In the genomic region with DNA sequence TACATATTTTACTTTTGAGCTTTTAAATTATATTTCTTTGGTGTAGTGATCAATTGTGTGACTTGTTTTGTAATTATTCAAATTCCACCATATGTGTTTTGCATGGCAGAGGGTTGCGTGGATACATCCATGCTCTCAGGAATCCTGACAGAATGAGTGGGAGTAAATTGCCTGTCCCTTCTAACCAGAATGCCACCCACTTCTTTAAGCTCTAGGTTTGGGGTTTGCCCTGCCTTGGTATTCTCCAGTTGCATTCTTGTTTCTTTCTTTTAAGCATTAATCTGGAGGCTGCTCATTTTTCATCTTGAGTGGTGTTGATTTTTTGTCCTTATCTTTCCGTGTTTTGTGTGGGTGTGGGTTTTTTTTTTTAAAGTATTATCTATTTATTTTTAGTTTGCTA, we compare ENCODE assay signal across 12 cellular contexts.
"Had no signal": no experiment of that assay in that cellular context is flagged by ENCODE, and none has a peak within 500 bp of the region (broad histone marks: within the 10 kb centered on the region; RNA-seq: fewer than 3 reads in every experiment).

No MANE protein-coding gene starts in this region.

- H3K27me3 Mint-ChIP-seq: activated naive CD4-positive, alpha-beta T cell treated with anti-CD3 and anti-CD28 coated beads, Interleukin-2, amount 50 U/mL, for 24 hours; memory B cell had no signal

- H3K9me3 Mint-ChIP-seq: activated naive CD4-positive, alpha-beta T cell treated with anti-CD3 and anti-CD28 coated beads, Interleukin-2, amount 50 U/mL, for 24 hours; memory B cell had no signal

- H3K36me3 Mint-ChIP-seq: activated naive CD4-positive, alpha-beta T cell treated with anti-CD3 and anti-CD28 coated beads, Interleukin-2, amount 50 U/mL, for 24 hours; memory B cell had no signal

- H3K4me3 Mint-ChIP-seq: activated naive CD4-positive, alpha-beta T cell treated with anti-CD3 and anti-CD28 coated beads, Interleukin-2, amount 50 U/mL, for 24 hours; memory B cell had no signal

- H3K27ac Mint-ChIP-seq: activated naive CD4-positive, alpha-beta T cell treated with anti-CD3 and anti-CD28 coated beads, Interleukin-2, amount 50 U/mL, for 24 hours; memory B cell had no signal

- H3K4me1 Mint-ChIP-seq: activated naive CD4-positive, alpha-beta T cell treated with anti-CD3 and anti-CD28 coated beads, Interleukin-2, amount 50 U/mL, for 24 hours; memory B cell had no signal

- DNase-seq: activated CD4-positive, alpha-beta T cell treated with anti-CD3 and anti-CD28 coated beads, Interleukin-2, amount 50 U/mL, for 4 hours; activated effector memory CD4-positive, alpha-beta T cell treated with Interleukin-2 at 50 U/mL for 16 hours; activated T-cell treated with anti-CD3 and anti-CD28 coated beads, Interleukin-2, amount 50 U/mL, for 1 hour; colonic mucosa; heart left ventricle; islet precursor cell; ovary; retina; T-helper 2 cell; thyroid gland had no signal
